Comparison of ENCODE assay signal across 1 cellular context in the genomic region with DNA sequence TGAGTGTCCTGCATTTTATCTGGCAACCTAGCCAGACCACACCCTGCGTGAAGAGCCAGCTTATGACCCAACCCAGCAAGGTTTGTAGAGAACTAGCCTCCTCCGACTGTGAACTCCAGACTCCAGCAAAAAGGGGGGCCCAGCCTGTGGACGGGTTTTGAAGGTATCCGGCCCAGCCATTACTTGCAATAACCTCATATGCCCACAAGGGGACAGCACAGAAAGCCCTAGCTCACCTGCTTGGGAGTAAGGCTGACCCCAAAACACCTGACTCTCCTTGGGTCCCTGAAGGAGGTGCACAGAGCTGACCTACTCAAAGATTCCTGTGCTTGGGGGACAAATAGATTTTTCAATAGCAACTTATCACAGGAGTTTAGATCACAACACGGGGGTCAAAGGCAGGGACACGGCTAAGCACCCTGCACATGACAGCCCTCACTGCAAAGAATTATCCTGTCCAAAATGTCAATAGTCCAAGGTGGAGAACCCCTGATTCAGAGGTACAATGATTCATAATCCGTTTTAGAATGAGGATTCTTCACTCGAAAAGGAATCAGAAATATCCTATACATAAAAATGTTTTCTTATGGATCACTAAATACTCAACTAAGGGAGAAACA.
TF ChIP-seq lines count a peak whose summit lies in the region.

No MANE protein-coding gene starts in this region.

TF ChIP-seq in GM23338, 12 proteins besides CTCF, POLR2A, EP300 and RAD21 (continued from another document):
- TF ChIP-seq, protein P1, sequence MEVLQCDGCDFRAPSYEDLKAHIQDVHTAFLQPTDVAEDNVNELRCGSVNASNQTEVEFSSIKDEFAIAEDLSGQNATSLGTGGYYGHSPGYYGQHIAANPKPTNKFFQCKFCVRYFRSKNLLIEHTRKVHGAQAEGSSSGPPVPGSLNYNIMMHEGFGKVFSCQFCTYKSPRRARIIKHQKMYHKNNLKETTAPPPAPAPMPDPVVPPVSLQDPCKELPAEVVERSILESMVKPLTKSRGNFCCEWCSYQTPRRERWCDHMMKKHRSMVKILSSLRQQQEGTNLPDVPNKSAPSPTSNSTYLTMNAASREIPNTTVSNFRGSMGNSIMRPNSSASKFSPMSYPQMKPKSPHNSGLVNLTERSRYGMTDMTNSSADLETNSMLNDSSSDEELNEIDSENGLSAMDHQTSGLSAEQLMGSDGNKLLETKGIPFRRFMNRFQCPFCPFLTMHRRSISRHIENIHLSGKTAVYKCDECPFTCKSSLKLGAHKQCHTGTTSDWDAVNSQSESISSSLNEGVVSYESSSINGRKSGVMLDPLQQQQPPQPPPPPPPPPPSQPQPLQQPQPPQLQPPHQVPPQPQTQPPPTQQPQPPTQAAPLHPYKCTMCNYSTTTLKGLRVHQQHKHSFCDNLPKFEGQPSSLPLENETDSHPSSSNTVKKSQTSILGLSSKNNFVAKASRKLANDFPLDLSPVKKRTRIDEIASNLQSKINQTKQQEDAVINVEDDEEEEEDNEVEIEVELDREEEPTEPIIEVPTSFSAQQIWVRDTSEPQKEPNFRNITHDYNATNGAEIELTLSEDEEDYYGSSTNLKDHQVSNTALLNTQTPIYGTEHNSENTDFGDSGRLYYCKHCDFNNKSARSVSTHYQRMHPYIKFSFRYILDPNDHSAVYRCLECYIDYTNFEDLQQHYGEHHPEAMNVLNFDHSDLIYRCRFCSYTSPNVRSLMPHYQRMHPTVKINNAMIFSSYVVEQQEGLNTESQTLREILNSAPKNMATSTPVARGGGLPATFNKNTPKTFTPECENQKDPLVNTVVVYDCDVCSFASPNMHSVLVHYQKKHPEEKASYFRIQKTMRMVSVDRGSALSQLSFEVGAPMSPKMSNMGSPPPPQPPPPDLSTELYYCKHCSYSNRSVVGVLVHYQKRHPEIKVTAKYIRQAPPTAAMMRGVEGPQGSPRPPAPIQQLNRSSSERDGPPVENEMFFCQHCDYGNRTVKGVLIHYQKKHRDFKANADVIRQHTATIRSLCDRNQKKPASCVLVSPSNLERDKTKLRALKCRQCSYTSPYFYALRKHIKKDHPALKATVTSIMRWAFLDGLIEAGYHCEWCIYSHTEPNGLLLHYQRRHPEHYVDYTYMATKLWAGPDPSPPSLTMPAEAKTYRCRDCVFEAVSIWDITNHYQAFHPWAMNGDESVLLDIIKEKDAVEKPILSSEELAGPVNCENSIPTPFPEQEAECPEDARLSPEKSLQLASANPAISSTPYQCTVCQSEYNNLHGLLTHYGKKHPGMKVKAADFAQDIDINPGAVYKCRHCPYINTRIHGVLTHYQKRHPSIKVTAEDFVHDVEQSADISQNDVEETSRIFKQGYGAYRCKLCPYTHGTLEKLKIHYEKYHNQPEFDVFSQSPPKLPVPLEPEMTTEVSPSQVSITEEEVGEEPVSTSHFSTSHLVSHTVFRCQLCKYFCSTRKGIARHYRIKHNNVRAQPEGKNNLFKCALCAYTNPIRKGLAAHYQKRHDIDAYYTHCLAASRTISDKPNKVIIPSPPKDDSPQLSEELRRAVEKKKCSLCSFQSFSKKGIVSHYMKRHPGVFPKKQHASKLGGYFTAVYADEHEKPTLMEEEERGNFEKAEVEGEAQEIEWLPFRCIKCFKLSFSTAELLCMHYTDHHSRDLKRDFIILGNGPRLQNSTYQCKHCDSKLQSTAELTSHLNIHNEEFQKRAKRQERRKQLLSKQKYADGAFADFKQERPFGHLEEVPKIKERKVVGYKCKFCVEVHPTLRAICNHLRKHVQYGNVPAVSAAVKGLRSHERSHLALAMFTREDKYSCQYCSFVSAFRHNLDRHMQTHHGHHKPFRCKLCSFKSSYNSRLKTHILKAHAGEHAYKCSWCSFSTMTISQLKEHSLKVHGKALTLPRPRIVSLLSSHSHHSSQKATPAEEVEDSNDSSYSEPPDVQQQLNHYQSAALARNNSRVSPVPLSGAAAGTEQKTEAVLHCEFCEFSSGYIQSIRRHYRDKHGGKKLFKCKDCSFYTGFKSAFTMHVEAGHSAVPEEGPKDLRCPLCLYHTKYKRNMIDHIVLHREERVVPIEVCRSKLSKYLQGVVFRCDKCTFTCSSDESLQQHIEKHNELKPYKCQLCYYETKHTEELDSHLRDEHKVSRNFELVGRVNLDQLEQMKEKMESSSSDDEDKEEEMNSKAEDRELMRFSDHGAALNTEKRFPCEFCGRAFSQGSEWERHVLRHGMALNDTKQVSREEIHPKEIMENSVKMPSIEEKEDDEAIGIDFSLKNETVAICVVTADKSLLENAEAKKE (CRISPR knock-in tag; IDR thresholded peaks at IDR 0.05) = no peak
